Comparison of ENCODE assay signal across 21 cellular contexts in genomic region chr11:33618363-33618735, GRCh38.
"Had no signal": no experiment of that assay in that cellular context is flagged by ENCODE, and none has a peak within 500 bp of the region (broad histone marks: within the 10 kb centered on the region; RNA-seq: fewer than 3 reads in every experiment).

No MANE protein-coding gene starts in this region.

- H3K36me3 ChIP-seq: lower lobe of right lung, prostate gland, right atrium auricular region, suprapubic skin, thyroid gland, upper lobe of left lung had no signal

- H3K27ac Mint-ChIP-seq: naive thymus-derived CD8-positive, alpha-beta T cell; nephron progenitor cell; stimulated activated naive CD8-positive, alpha-beta T cell treated with anti-CD3 and anti-CD28 coated beads, Interleukin-15, amount 100 ng/mL, for 72 hours had no signal

- DNase-seq: cortex of kidney; effector CD4-positive, alpha-beta T cell; head of caudate nucleus; left ventricle myocardium superior; lower lobe of right lung; naive thymus-derived CD8-positive, alpha-beta T cell; nephron progenitor cell; nucleus accumbens; stimulated activated CD4-positive, alpha-beta T cell treated with anti-CD3 and anti-CD28 coated beads, Interleukin-12 subunit alpha, Interleukin-12 subunit beta, amount 100 ng/mL, for 4 hours; stimulated activated CD4-positive, alpha-beta T cell treated with anti-CD3 and anti-CD28 coated beads, Interleukin-1b, Interleukin-23, amount 100 ng/mL, for 48 hours; stimulated activated CD4-positive, alpha-beta T cell treated with anti-CD3 and anti-CD28 coated beads, Interleukin-4, amount 100 ng/mL, for 1 hour; stimulated activated CD8-positive, alpha-beta memory T cell treated with anti-CD3 and anti-CD28 coated beads, Interleukin-4, amount 100 ng/mL, for 48 hours; stimulated activated naive CD4-positive, alpha-beta T cell; stimulated activated naive CD8-positive, alpha-beta T cell treated with anti-CD3 and anti-CD28 coated beads, Interleukin-15, amount 100 ng/mL, for 72 hours; thyroid gland had no signal

- H3K27me3 ChIP-seq: right atrium auricular region, suprapubic skin, thyroid gland, upper lobe of left lung had no signal

- H3K4me1 ChIP-seq: lower lobe of right lung, prostate gland, suprapubic skin, upper lobe of left lung had no signal

- H3K4me2 ChIP-seq: smooth muscle cell had no signal

- ATAC-seq: left ventricle myocardium superior; lower lobe of right lung; naive thymus-derived CD8-positive, alpha-beta T cell; sciatic nerve; stimulated activated naive CD8-positive, alpha-beta T cell treated with anti-CD3 and anti-CD28 coated beads, Interleukin-15, amount 100 ng/mL, for 72 hours had no signal

- H3K9me3 Mint-ChIP-seq: nephron progenitor cell; stimulated activated naive CD8-positive, alpha-beta T cell treated with anti-CD3 and anti-CD28 coated beads, Interleukin-15, amount 100 ng/mL, for 72 hours had no signal

- H3K36me3 Mint-ChIP-seq: naive thymus-derived CD8-positive, alpha-beta T cell had no signal

- H3K27me3 Mint-ChIP-seq: stimulated activated naive CD8-positive, alpha-beta T cell treated with anti-CD3 and anti-CD28 coated beads, Interleukin-15, amount 100 ng/mL, for 72 hours had no signal

- H3K4me1 Mint-ChIP-seq: naive thymus-derived CD8-positive, alpha-beta T cell; stimulated activated naive CD8-positive, alpha-beta T cell treated with anti-CD3 and anti-CD28 coated beads, Interleukin-15, amount 100 ng/mL, for 72 hours had no signal

- H3K9me3 ChIP-seq: lower lobe of right lung, prostate gland, right atrium auricular region, suprapubic skin, thyroid gland, upper lobe of left lung had no signal

- H3K4me3 Mint-ChIP-seq: naive thymus-derived CD8-positive, alpha-beta T cell; nephron progenitor cell; stimulated activated naive CD8-positive, alpha-beta T cell treated with anti-CD3 and anti-CD28 coated beads, Interleukin-15, amount 100 ng/mL, for 72 hours had no signal

- H3K27ac ChIP-seq: lower lobe of right lung, prostate gland, right atrium auricular region, suprapubic skin, thyroid gland, upper lobe of left lung had no signal

- H3K4me3 ChIP-seq: lower lobe of right lung, prostate gland, right atrium auricular region, smooth muscle cell, suprapubic skin, thyroid gland, upper lobe of left lung had no signal
